ENCODE assay signal across 9 cellular contexts in genomic region chr2:219245899-219246230, GRCh38. TPM values are rescaled to one million over a fixed set of nuclear protein-coding genes. Genes with fewer than 3 reads are reported as not detected.
DNase-seq lines count a peak whose midpoint lies in the region; TF ChIP-seq lines count a peak whose summit lies in the region.
"Had no signal": no experiment of that assay in that cellular context is flagged by ENCODE, and none has a peak within 500 bp of the region (broad histone marks: within the 10 kb centered on the region; RNA-seq: fewer than 3 reads in every experiment).

No MANE protein-coding gene starts in this region.

- H3F3A ChIP-seq in SU-DHL-6 (ENCODE audit: insufficient read depth), result peaks cover 3% of the 10 kb centered on the region; the same call in 1 of the 2 replicates

- H3K4me1 ChIP-seq in rectal smooth muscle tissue (ENCODE audit: control insufficient read depth, insufficient read depth, low read length), result peaks cover 28% of the 10 kb centered on the region

- H3K27ac ChIP-seq in SU-DHL-6 (ENCODE audit: low read depth, low read length) (peak overlapping the region; percentile 38; the same call in 1 of the 2 replicates), rectal smooth muscle tissue (ENCODE audit: low read depth, low read length) (peak overlapping the region; percentile 94)

- peak overlapping the region; percentile 93 for H2AFZ ChIP-seq in SU-DHL-6 (ENCODE audit: low read depth, low read length, severe bottlenecking)

- no peaks in the 10 kb centered on the region for H3K9me2 ChIP-seq in SU-DHL-6 (replicated peaks; ENCODE audit: insufficient read depth, low read length)

- no peaks in the 10 kb centered on the region for H3K36me3 ChIP-seq in SU-DHL-6 (ENCODE audit: low read length)
- peaks cover 6% of the 10 kb centered on the region for H3K36me3 ChIP-seq in rectal smooth muscle tissue (ENCODE audit: control insufficient read depth, insufficient read depth, low read length)

- no peak for DNase-seq in fibroblast of pulmonary artery (ENCODE audit: low read depth)
- no peak for DNase-seq in NCI-H1694 treated with DMSO at 0.1 percent for 48 hours (lab: John Stamatoyannopoulos, UW)
- DNase-seq in A172 (ENCODE audit: low spot score), result no peak
- DNase-seq in EL, result no peak
- no peak for DNase-seq in GM10266 (ENCODE audit: extremely low spot score)

- H3K4me3 ChIP-seq in GM12875 (ENCODE audit: low read depth, low read length) (peak overlapping the region; percentile 54), SU-DHL-6 (ENCODE audit: insufficient read depth, low read length, poor library complexity, severe bottlenecking) (peak overlapping the region; percentile 79), fibroblast of pulmonary artery (replicated peaks; ENCODE audit: low read depth, low read length) (peak overlapping the region; percentile 93), rectal smooth muscle tissue (ENCODE audit: low read length) (peak overlapping the region; percentile 85)

- H3K79me2 ChIP-seq in SU-DHL-6 (ENCODE audit: insufficient read depth, low read length), result peaks cover 3% of the 10 kb centered on the region; the same call in 1 of the 2 replicates

- no peaks in the 10 kb centered on the region for H3K9me3 ChIP-seq in SU-DHL-6 (ENCODE audit: insufficient read depth, low read length)

- peak overlapping the region; percentile 72 for H3K4me2 ChIP-seq in SU-DHL-6 (ENCODE audit: low read depth, low read length, poor library complexity, severe bottlenecking)

- TF ChIP-seq CTCF in GM12875 (IDR thresholded peaks at IDR 0.05; ENCODE audit: borderline replicate concordance, insufficient read depth, low read depth, low read length) (no peak), SU-DHL-6 (IDR thresholded peaks at IDR 0.05; ENCODE audit: insufficient read depth, low read length, poor library complexity, severe bottlenecking) (no peak), fibroblast of pulmonary artery (IDR thresholded peaks at IDR 0.05; ENCODE audit: low read length, missing control alignments) (no peak), GM10266 (IDR thresholded peaks at IDR 0.05; ENCODE audit: control insufficient read depth, insufficient read depth, low read depth, missing control alignments) (no peak)

- no peaks in the 10 kb centered on the region for H4K20me1 ChIP-seq in SU-DHL-6 (ENCODE audit: low read depth, low read length)

- H3K27me3 ChIP-seq in SU-DHL-6 (ENCODE audit: low read length) (no peaks in the 10 kb centered on the region), rectal smooth muscle tissue (ENCODE audit: control insufficient read depth, insufficient read depth, low read length) (no peaks in the 10 kb centered on the region)

- H3K9ac ChIP-seq in SU-DHL-6 (ENCODE audit: low read length) (peak overlapping the region; percentile 85), rectal smooth muscle tissue (ENCODE audit: low read length) (peak overlapping the region; percentile 92)

RNA-seq across cellular contexts. Expression of gene STK16, which starts 0.6 kb away (rescaled TPM):
- 16.3 and 23.1 TPM in 2 replicates for total RNA-seq in A172 (2014; rRNA removed; shearing (Covaris generic))

RNA-seq across cellular contexts. Expression of gene GLB1L, which starts 0.6 kb away (rescaled TPM):
- 9.6 and 12.1 TPM in 2 replicates for total RNA-seq in A172 (2014; rRNA removed; shearing (Covaris generic))

RNA-seq across cellular contexts. Expression of gene TUBA4B, which starts 7.2 kb away (rescaled TPM):
- total RNA-seq in A172 (2014; rRNA removed; shearing (Covaris generic)), result not detected in 2 replicates
- total RNA-seq: lung microvascular endothelial cell had no signal

RNA-seq across cellular contexts. Expression of gene TUBA4A, which starts 7.9 kb away (rescaled TPM):
- total RNA-seq in A172 (2014; rRNA removed; shearing (Covaris generic)), result 106 and 115 TPM in 2 replicates

RNA-seq across cellular contexts. Expression of gene ANKZF1, which starts 16.3 kb away (rescaled TPM):
- total RNA-seq in A172 (2014; rRNA removed; shearing (Covaris generic)), result 23.6 and 24.7 TPM in 2 replicates
